In genomic region chr9:125262217-125262991, GRCh38 we compare ENCODE assay signal across 8 cellular contexts. TPM values are rescaled to one million over a fixed set of nuclear protein-coding genes. Genes with fewer than 3 reads are reported as not detected.
A peak's percentile ranks its signal among the peaks of the same experiment; 100 is the strongest.
DNase-seq lines count a peak whose midpoint lies in the region; ATAC-seq and TF ChIP-seq lines count a peak whose summit lies in the region.

No MANE protein-coding gene starts in this region.

- peaks cover 2% of the 10 kb centered on the region for H3K36me3 Mint-ChIP-seq in T-helper 17 cell (ENCODE audit: low read depth)

- H3K27ac Mint-ChIP-seq in T-helper 17 cell, result peak overlapping the region; percentile 98

- ATAC-seq in HG03139 (IDR thresholded peaks at IDR 0.05; ENCODE audit: unreplicated experiment) (peak; percentile 23), T-helper 17 cell (peak; percentile 58)

- peaks cover 2% of the 10 kb centered on the region for H3K27me3 Mint-ChIP-seq in T-helper 17 cell

- in situ Hi-C loops in ACHN (cut with HindIII; ENCODE audit: low pct_ligation_motif_present, low pct_unique_long_range_greater_than_20kb, low sequenced_read_pairs), result no loop called here

- TF ChIP-seq CTCF in GM12875 (IDR thresholded peaks at IDR 0.05; ENCODE audit: borderline replicate concordance, insufficient read depth, low read depth, low read length), result no peak
- no peak for TF ChIP-seq CTCF in fibroblast of villous mesenchyme (IDR thresholded peaks at IDR 0.05; ENCODE audit: insufficient read depth, low read depth, low read length)
- no peak for TF ChIP-seq CTCF in retinal pigment epithelial cell (conservative IDR thresholded peaks at IDR 0.05; ENCODE audit: low read depth, low read length)

- no peaks in the 10 kb centered on the region for H3K9me3 ChIP-seq in T-helper 17 cell (ENCODE audit: control insufficient read depth, low read length, poor library complexity, severe bottlenecking)

- H3K4me1 Mint-ChIP-seq in T-helper 17 cell, result peaks cover 31% of the 10 kb centered on the region

- DNase-seq in ACHN (peak; percentile 14), T-helper 17 cell (no peak), fibroblast of villous mesenchyme (ENCODE audit: low read depth) (peak; percentile 24), retinal pigment epithelial cell (ENCODE audit: low read depth) (no peak), islet precursor cell (no peak), COLO829 (ENCODE audit: low spot score) (no peak)

- H3K4me3 ChIP-seq in GM12875 (ENCODE audit: low read depth, low read length), result peak overlapping the region; percentile 84
- H3K4me3 ChIP-seq in fibroblast of villous mesenchyme (ENCODE audit: low read depth, low read length), result peak overlapping the region; percentile 94
- H3K4me3 ChIP-seq in retinal pigment epithelial cell (ENCODE audit: low read length), result peak overlapping the region; percentile 94

- peak overlapping the region; percentile 99 for H3K4me3 Mint-ChIP-seq in T-helper 17 cell

RNA-seq across cellular contexts. Expression of gene GAPVD1, which starts 0.8 kb away (rescaled TPM):
- total RNA-seq in T-helper 17 cell, result 10 to 100 TPM; 67.1 to 76.4 TPM
- total RNA-seq in fibroblast of villous mesenchyme, result 72.8 and 88.9 TPM in 2 replicates

RNA-seq across cellular contexts. Expression of gene HSPA5, which starts 21.3 kb away (rescaled TPM):
- total RNA-seq in T-helper 17 cell, result 100 to 1,000 TPM; 224 to 229 TPM
- total RNA-seq in fibroblast of villous mesenchyme, result 130 and 132 TPM in 2 replicates

Comparison
In these comparisons a context has a peak if more than half of its experiments do, and no peak if none do; other contexts are left out.
1. DNase-seq: peak in ACHN (single experiment) and fibroblast of villous mesenchyme (single experiment); none in T-helper 17 cell (0 of 3), retinal pigment epithelial cell (single experiment), islet precursor cell (single experiment) and COLO829 (single experiment).
2. Peak in every context shown above with its lines, with median percentiles within 50 percentile points of each other: H3K4me3 ChIP-seq.